In genomic region chr14:88562831-88563686, GRCh38 we compare ENCODE assay signal across 8 cellular contexts. TPM values are rescaled to one million over a fixed set of nuclear protein-coding genes. Genes with fewer than 3 reads are reported as not detected.
DNase-seq lines count a peak whose midpoint lies in the region; ATAC-seq and TF ChIP-seq lines count a peak whose summit lies in the region.

Gene ZC3H14 (plus strand): TSS chr14:88563037. CDS start chr14:88563134, 97 bp downstream.

- H3K4me1 ChIP-seq in Peyer's patch (peaks cover 0 to 19% (median 0%) of the 10 kb centered on the region in 4 donors), esophagus muscularis mucosa (peaks cover 21 to 37% (median 33%) of the 10 kb centered on the region in 4 donors)

- TF ChIP-seq EP300 in esophagus muscularis mucosa (IDR thresholded peaks at IDR 0.05): no peak

- TF ChIP-seq POLR2A in Peyer's patch (IDR thresholded peaks at IDR 0.05): peak; percentile 81 to 85
- no peak for TF ChIP-seq POLR2A in esophagus muscularis mucosa (IDR thresholded peaks at IDR 0.05; ENCODE audit: low read depth)

- H3K27me3 ChIP-seq in Peyer's patch (no peaks in the 10 kb centered on the region), esophagus muscularis mucosa (no peaks in the 10 kb centered on the region)

- peak within 1 kb of the TSS; percentile 67 for H3K27ac Mint-ChIP-seq in stimulated activated effector memory CD8-positive, alpha-beta T cell treated with anti-CD3 and anti-CD28 coated beads, Interleukin-12 subunit alpha, Interleukin-12 subunit beta, amount 100 ng/mL, for 72 hours

- intact Hi-C loops in esophagus muscularis mucosa (cut with DNase I): loop anchor here (5.0 kb wide), 1 partner anchor 71 kb away; no protein-coding TSS in a partner anchor

- H3K27ac ChIP-seq in Peyer's patch (peak within 1 kb of the TSS; percentile 83 to 94 (median 84)), esophagus muscularis mucosa (replicated peaks in 1 of 4) (peak within 1 kb of the TSS; percentile 90 to 97 (median 93))

- H3K4me3 Mint-ChIP-seq in stimulated activated effector memory CD8-positive, alpha-beta T cell treated with anti-CD3 and anti-CD28 coated beads, Interleukin-12 subunit alpha, Interleukin-12 subunit beta, amount 100 ng/mL, for 72 hours: peak within 1 kb of the TSS; percentile 76

- ATAC-seq in GM21717 (IDR thresholded peaks at IDR 0.05; ENCODE audit: unreplicated experiment): peak; percentile 95
- peak; percentile 96 for ATAC-seq in stimulated activated effector memory CD8-positive, alpha-beta T cell treated with anti-CD3 and anti-CD28 coated beads, Interleukin-12 subunit alpha, Interleukin-12 subunit beta, amount 100 ng/mL, for 72 hours

- peaks cover 0 to 6% (median 0%) of the 10 kb centered on the region in 3 donors for H3K36me3 ChIP-seq in Peyer's patch
- H3K36me3 ChIP-seq in esophagus muscularis mucosa: peaks cover 1 to 5% (median 3%) of the 10 kb centered on the region in 4 donors

- TF ChIP-seq CTCF in Peyer's patch (IDR thresholded peaks at IDR 0.05): peak in 1 of 6 experiments; percentile 1
- peak in 1 of 3 experiments; percentile 19 for TF ChIP-seq CTCF in esophagus muscularis mucosa (IDR thresholded peaks at IDR 0.05)

- H3K4me3 ChIP-seq in Peyer's patch (peak within 1 kb of the TSS; percentile 67 to 97 (median 93)), esophagus muscularis mucosa (peak within 1 kb of the TSS; percentile 70 to 100 (median 80))

- DNase-seq in DMS79 treated with DMSO at 0.1 percent for 48 hours (lab: John Stamatoyannopoulos, UW): peak; percentile 93
- peak; percentile 93 for DNase-seq in KBM-7
- DNase-seq in Peyer's patch: peak; percentile 72 to 92 (median 90)
- DNase-seq in activated T-cell treated with anti-CD3 and anti-CD28 coated beads, Interleukin-2, amount 50 U/mL, for 48 hours: peak; percentile 90 to 93
- peak; percentile 92 for DNase-seq in esophagus muscularis mucosa (ENCODE audit: extremely low spot score)
- peak; percentile 88 for DNase-seq in myocyte (ENCODE audit: low read depth)
- DNase-seq in stimulated activated effector memory CD8-positive, alpha-beta T cell treated with anti-CD3 and anti-CD28 coated beads, Interleukin-12 subunit alpha, Interleukin-12 subunit beta, amount 100 ng/mL, for 72 hours (ENCODE audit: low spot score in 2 of 2): peak; percentile 84 to 92

- H3K36me3 Mint-ChIP-seq in stimulated activated effector memory CD8-positive, alpha-beta T cell treated with anti-CD3 and anti-CD28 coated beads, Interleukin-12 subunit alpha, Interleukin-12 subunit beta, amount 100 ng/mL, for 72 hours: peaks cover 35% of the 10 kb centered on the region

- under 1% methylated on average over 24 of the region's 99 CpGs for WGBS in esophagus muscularis mucosa

- H3K9me3 ChIP-seq in Peyer's patch (no peaks in the 10 kb centered on the region), esophagus muscularis mucosa (no peaks in the 10 kb centered on the region)

- H3K4me1 Mint-ChIP-seq in stimulated activated effector memory CD8-positive, alpha-beta T cell treated with anti-CD3 and anti-CD28 coated beads, Interleukin-12 subunit alpha, Interleukin-12 subunit beta, amount 100 ng/mL, for 72 hours: peaks cover 24% of the 10 kb centered on the region

- in situ Hi-C loops in KBM-7 (cut with MboI; ENCODE audit: low pct_unique_long_range_greater_than_20kb, low sequenced_read_pairs): no loop called here

- H3K9me3 Mint-ChIP-seq in stimulated activated effector memory CD8-positive, alpha-beta T cell treated with anti-CD3 and anti-CD28 coated beads, Interleukin-12 subunit alpha, Interleukin-12 subunit beta, amount 100 ng/mL, for 72 hours: peaks cover 2% of the 10 kb centered on the region

RNA-seq across cellular contexts. Expression of gene ZC3H14, which starts in this region (rescaled TPM):
- 10 to 100 TPM; 62.9 to 93.3 (median 65.9) TPM for total RNA-seq in Peyer's patch
- total RNA-seq in esophagus muscularis mucosa: 10 to 100 TPM; 48.6 to 60.0 (median 58.5) TPM
- 65.0 and 68.7 TPM in 2 replicates for total RNA-seq in myocyte
- polyA plus RNA-seq in myocyte (2012): 31.2 TPM

Comparison
In these comparisons a context has a peak if more than half of its experiments do, and no peak if none do; other contexts are left out.
1. Peak in every context shown above with its lines: DNase-seq, ATAC-seq, H3K4me3 ChIP-seq and H3K27ac ChIP-seq.